In genomic region chr1:77541162-77541545, GRCh38 we compare ENCODE assay signal across 1 cellular context.
TF ChIP-seq lines count a peak whose summit lies in the region.

No MANE protein-coding gene starts in this region.

TF ChIP-seq in K562, 482 proteins besides CTCF, POLR2A, EP300 and RAD21 (continued from another document):
- TF ChIP-seq E2F1 (CRISPR knock-in tag; IDR thresholded peaks at IDR 0.05) = no peak
- no peak for TF ChIP-seq RBBP5 (IDR thresholded peaks at IDR 0.05; ENCODE audit: borderline replicate concordance, insufficient read depth, low read length, poor library complexity, severe bottlenecking)
- no peak for TF ChIP-seq ESRRA (IDR thresholded peaks at IDR 0.05; ENCODE audit: borderline replicate concordance, low read depth)
- no peak for TF ChIP-seq MEF2D (tag; conservative IDR thresholded peaks at IDR 0.05; ENCODE audit: low read depth)
- TF ChIP-seq MNT (conservative IDR thresholded peaks at IDR 0.05) = no peak
